8 cellular contexts compared by ENCODE assay signal in the genomic region with DNA sequence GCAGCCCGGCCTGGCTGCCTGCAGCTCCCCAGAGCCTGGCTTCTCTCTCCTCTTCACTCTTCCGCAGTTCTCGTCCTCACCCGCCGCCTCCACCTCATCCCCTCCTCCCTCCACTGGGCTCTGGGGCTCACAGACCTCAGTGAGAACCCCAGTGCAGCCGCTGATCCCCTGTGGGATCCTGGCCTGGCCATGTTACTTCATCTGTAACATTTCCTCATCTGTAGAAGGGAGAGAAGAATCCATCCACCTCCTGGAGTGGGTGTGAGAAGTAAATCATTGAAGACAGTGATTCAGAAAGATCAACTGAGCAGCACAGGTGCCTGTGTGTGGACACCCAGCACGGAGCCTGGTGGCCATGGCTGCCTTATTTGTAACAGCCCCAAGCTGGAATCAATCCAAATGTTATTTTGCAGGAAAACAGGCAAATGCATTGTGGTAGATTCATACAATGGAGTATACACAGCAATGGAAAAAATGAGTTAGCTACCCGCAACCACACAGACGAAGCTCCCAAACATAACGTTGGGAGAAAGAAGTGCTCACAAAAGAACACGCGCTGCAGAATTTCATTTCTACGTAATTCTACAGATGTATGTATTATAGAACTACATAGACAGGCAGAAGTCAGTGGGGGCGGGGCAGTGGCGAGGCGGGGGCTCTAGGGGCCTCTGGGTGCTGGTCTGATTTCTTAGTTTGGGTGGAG.
DNase-seq lines count a peak whose midpoint lies in the region; ATAC-seq and TF ChIP-seq lines count a peak whose summit lies in the region.

No MANE protein-coding gene starts in this region.

- peaks cover 71% of the 10 kb centered on the region for H3K36me3 Mint-ChIP-seq in T-helper 2 cell treated with Interferon-gamma antibody and Interleukin-4, amounts not matched to agents 5 μg/mL and 100 μg/mL, for 36 hours (ENCODE audit: low read depth)
- peaks cover 73 to 94% of the 10 kb centered on the region in 2 donors for H3K36me3 Mint-ChIP-seq in stimulated activated naive B cell treated with anti-CD40 and anti-IgM and Interleukin-4, amounts not matched to agents 10 μg/mL and 1 μg/mL and 100 μg/mL, for 72 hours

- DNase-seq in NCI-H526 (lab: John Stamatoyannopoulos, UW), result peak; percentile 16 to 58
- DNase-seq in NCI-H526 treated with DMSO at 0.1 percent for 48 hours (lab: John Stamatoyannopoulos, UW), result no peak
- DNase-seq in T-helper 2 cell treated with Interferon-gamma antibody and Interleukin-4, amounts not matched to agents 5 μg/mL and 100 μg/mL, for 36 hours (ENCODE audit: low spot score), result peak; percentile 56
- peak; percentile 20 for DNase-seq in fibroblast of mammary gland (ENCODE audit: low read depth)
- peak; percentile 55 for DNase-seq in stimulated activated naive B cell treated with anti-CD40 and anti-IgM and Interleukin-4, amounts not matched to agents 10 μg/mL and 1 μg/mL and 100 μg/mL, for 72 hours
- DNase-seq in SKM-1 treated with dmso at 0.1 percent for 144 hours (lab: John Stamatoyannopoulos, UW; ENCODE audit: unreplicated experiment), result no peak
- no peak for DNase-seq in NCI-H2107 (lab: John Stamatoyannopoulos, UW)

- no peaks in the 10 kb centered on the region for H3K27me3 Mint-ChIP-seq in T-helper 2 cell treated with Interferon-gamma antibody and Interleukin-4, amounts not matched to agents 5 μg/mL and 100 μg/mL, for 36 hours (ENCODE audit: low read depth)
- H3K27me3 Mint-ChIP-seq in stimulated activated naive B cell treated with anti-CD40 and anti-IgM and Interleukin-4, amounts not matched to agents 10 μg/mL and 1 μg/mL and 100 μg/mL, for 72 hours, result no peaks in the 10 kb centered on the region

- no peak overlapping the region for H3K4me3 ChIP-seq in fibroblast of mammary gland (ENCODE audit: control insufficient read depth, low read depth, low read length)

- peak; percentile 15 to 17 for ATAC-seq in stimulated activated naive B cell treated with anti-CD40 and anti-IgM and Interleukin-4, amounts not matched to agents 10 μg/mL and 1 μg/mL and 100 μg/mL, for 72 hours (replicated peaks)
- no peak for ATAC-seq in GM18502 (IDR thresholded peaks at IDR 0.05; ENCODE audit: poor library complexity, unreplicated experiment)

- TF ChIP-seq CTCF in fibroblast of mammary gland (conservative IDR thresholded peaks at IDR 0.05; ENCODE audit: control insufficient read depth, insufficient read depth, low read depth, low read length), result no peak

- H3K9me3 Mint-ChIP-seq in T-helper 2 cell treated with Interferon-gamma antibody and Interleukin-4, amounts not matched to agents 5 μg/mL and 100 μg/mL, for 36 hours, result no peaks in the 10 kb centered on the region
- H3K9me3 Mint-ChIP-seq in stimulated activated naive B cell treated with anti-CD40 and anti-IgM and Interleukin-4, amounts not matched to agents 10 μg/mL and 1 μg/mL and 100 μg/mL, for 72 hours, result no peaks in the 10 kb centered on the region

- peak overlapping the region; percentile 94 for H3K27ac Mint-ChIP-seq in T-helper 2 cell treated with Interferon-gamma antibody and Interleukin-4, amounts not matched to agents 5 μg/mL and 100 μg/mL, for 36 hours
- peak overlapping the region; percentile 100 for H3K27ac Mint-ChIP-seq in stimulated activated naive B cell treated with anti-CD40 and anti-IgM and Interleukin-4, amounts not matched to agents 10 μg/mL and 1 μg/mL and 100 μg/mL, for 72 hours

- peaks cover 93% of the 10 kb centered on the region for H3K4me1 Mint-ChIP-seq in T-helper 2 cell treated with Interferon-gamma antibody and Interleukin-4, amounts not matched to agents 5 μg/mL and 100 μg/mL, for 36 hours (ENCODE audit: low read depth)
- peaks cover 84 to 100% of the 10 kb centered on the region in 2 donors for H3K4me1 Mint-ChIP-seq in stimulated activated naive B cell treated with anti-CD40 and anti-IgM and Interleukin-4, amounts not matched to agents 10 μg/mL and 1 μg/mL and 100 μg/mL, for 72 hours

- H3K4me3 Mint-ChIP-seq in T-helper 2 cell treated with Interferon-gamma antibody and Interleukin-4, amounts not matched to agents 5 μg/mL and 100 μg/mL, for 36 hours, result peak overlapping the region; percentile 87
- H3K4me3 Mint-ChIP-seq in stimulated activated naive B cell treated with anti-CD40 and anti-IgM and Interleukin-4, amounts not matched to agents 10 μg/mL and 1 μg/mL and 100 μg/mL, for 72 hours, result peak overlapping the region; percentile 72 to 88

Comparison
In these comparisons a context has a peak if more than half of its experiments do, and no peak if none do; other contexts are left out.
1. DNase-seq: peak in NCI-H526 (2 of 2), T-helper 2 cell treated with Interferon-gamma antibody and Interleukin-4, amounts not matched to agents 5 μg/mL and 100 μg/mL, for 36 hours (single experiment), fibroblast of mammary gland (single experiment) and stimulated activated naive B cell treated with anti-CD40 and anti-IgM and Interleukin-4, amounts not matched to agents 10 μg/mL and 1 μg/mL and 100 μg/mL, for 72 hours (single experiment); none in NCI-H526 treated with DMSO at 0.1 percent for 48 hours (single experiment), SKM-1 treated with dmso at 0.1 percent for 144 hours (single experiment) and NCI-H2107 (single experiment).